1 cellular context compared by ENCODE assay signal in genomic region chr17:75575728-75576127, GRCh38.
A peak's percentile ranks its signal among the peaks of the same experiment; 100 is the strongest.
TF ChIP-seq lines count a peak whose summit lies in the region.

No MANE protein-coding gene starts in this region.

TF ChIP-seq in HepG2, 621 proteins besides CTCF, POLR2A, EP300 and RAD21 (continues in another document):
- TF ChIP-seq ZNF280D (CRISPR knock-in tag; IDR thresholded peaks at IDR 0.05) (no peak), DR1 (CRISPR knock-in tag; IDR thresholded peaks at IDR 0.05) (0 out of 2 replicates have a peak, but pooled peaks have one; percentile 34), ZNF687 (CRISPR knock-in tag; IDR thresholded peaks at IDR 0.05) (peak; percentile 33; the same call in 1 of the 2 replicates), ZNF432 (CRISPR knock-in tag; IDR thresholded peaks at IDR 0.05; ENCODE audit: borderline replicate concordance) (no peak), ZNF333 (CRISPR knock-in tag; IDR thresholded peaks at IDR 0.05; ENCODE audit: borderline replicate concordance) (peak; percentile 17; the same call in 1 of the 2 replicates), GTF3A (CRISPR knock-in tag; conservative IDR thresholded peaks at IDR 0.05) (no peak), SP2 (CRISPR knock-in tag; IDR thresholded peaks at IDR 0.05) (no peak), ZNF512 (CRISPR knock-in tag; IDR thresholded peaks at IDR 0.05) (no peak), ZFY (CRISPR knock-in tag; IDR thresholded peaks at IDR 0.05) (peak; percentile 13; the same call in 1 of the 2 replicates), SSRP1 (CRISPR knock-in tag; IDR thresholded peaks at IDR 0.05) (no peak), ATF6 (CRISPR knock-in tag; conservative IDR thresholded peaks at IDR 0.05) (no peak), ZNF746 (CRISPR knock-in tag; IDR thresholded peaks at IDR 0.05) (no peak), ETV6 (CRISPR knock-in tag; conservative IDR thresholded peaks at IDR 0.05) (no peak), ZNF674 (CRISPR knock-in tag; IDR thresholded peaks at IDR 0.05; ENCODE audit: low read depth) (no peak), AHDC1 (CRISPR knock-in tag; IDR thresholded peaks at IDR 0.05; ENCODE audit: borderline replicate concordance) (no peak), ZFP91 (CRISPR knock-in tag; IDR thresholded peaks at IDR 0.05; ENCODE audit: borderline replicate concordance) (0 out of 2 replicates have a peak, but pooled peaks have one; percentile 25), ARID5B (CRISPR knock-in tag; IDR thresholded peaks at IDR 0.05) (no peak), ZC3H4 (CRISPR knock-in tag; IDR thresholded peaks at IDR 0.05; ENCODE audit: borderline replicate concordance) (no peak), TCF7 (IDR thresholded peaks at IDR 0.05; ENCODE audit: low read depth) (no peak), HOXA9 (CRISPR knock-in tag; IDR thresholded peaks at IDR 0.05; ENCODE audit: borderline replicate concordance) (no peak), HOXA5 (CRISPR knock-in tag; IDR thresholded peaks at IDR 0.05) (no peak), U2AF1 (optimal IDR thresholded peaks at IDR 0.05; ENCODE audit: low read depth, low read length) (no peak)
